ENCODE assay signal across 26 cellular contexts in genomic region chr18:25941556-25941955, GRCh38.
"Had no signal": no experiment of that assay in that cellular context is flagged by ENCODE, and none has a peak within 500 bp of the region (broad histone marks: within the 10 kb centered on the region; RNA-seq: fewer than 3 reads in every experiment).

No MANE protein-coding gene starts in this region.

- H3K9me3 ChIP-seq: body of pancreas, lower lobe of right lung, ovary, psoas muscle, right atrium auricular region, thyroid gland had no signal

- H3K4me1 ChIP-seq: body of pancreas, lower lobe of right lung, psoas muscle, right atrium auricular region, thyroid gland had no signal

- H3K4me3 ChIP-seq: body of pancreas, lower lobe of right lung, ovary, psoas muscle, right atrium auricular region, thyroid gland had no signal

- H3K4me3 Mint-ChIP-seq: activated naive CD8-positive, alpha-beta T cell treated with anti-CD3 and anti-CD28 coated beads for 36 hours; activated T-cell treated with anti-CD3 and anti-CD28 coated beads, Interleukin-2, amount 50 U/mL, for 24 hours; activated T-helper 17 cell treated with anti-CD3 and anti-CD28 coated beads, Interleukin-2, amount 50 U/mL, for 72 hours; dendritic cell treated with granulocyte-macrophage colony-stimulating factor and Interleukin-4, amounts not matched to agents 40 ng/mL and 50 ng/mL, for 4 days; mesothelial cell of epicardium; natural killer cell had no signal

- DNase-seq: activated CD4-positive, alpha-beta T cell treated with anti-CD3 and anti-CD28 coated beads for 1 hour; activated CD8-positive, alpha-beta memory T cell treated with anti-CD3 and anti-CD28 coated beads for 24 hours; activated CD8-positive, alpha-beta memory T cell treated with anti-CD3 and anti-CD28 coated beads, Interleukin-2, amount 50 U/mL, for 4 hours; activated naive CD8-positive, alpha-beta T cell treated with anti-CD3 and anti-CD28 coated beads for 36 hours; activated T-cell treated with anti-CD3 and anti-CD28 coated beads, Interleukin-2, amount 50 U/mL, for 24 hours; amygdala; body of pancreas; effector CD4-positive, alpha-beta T cell; erythroblast; foreskin melanocyte; kidney; lower lobe of right lung; natural killer cell; ovary; psoas muscle; stimulated activated CD4-positive, alpha-beta T cell treated with anti-CD3 and anti-CD28 coated beads, Interleukin-12 subunit alpha, Interleukin-12 subunit beta, amount 100 ng/mL, for 4 hours; stimulated activated CD4-positive, alpha-beta T cell treated with anti-CD3 and anti-CD28 coated beads, Interleukin-4, amount 100 ng/mL, for 4 hours; stimulated activated naive CD8-positive, alpha-beta T cell treated with anti-CD3 and anti-CD28 coated beads, Interleukin-15, Interleukin-2, amounts not matched to agents 100 U/mL and 50 U/mL, for 24 hours; T-helper 9 cell; thyroid gland had no signal

- H3K36me3 Mint-ChIP-seq: activated naive CD8-positive, alpha-beta T cell treated with anti-CD3 and anti-CD28 coated beads for 36 hours; natural killer cell had no signal

- FAIRE-seq: endometrium, kidney had no signal

- ATAC-seq: activated T-helper 17 cell treated with anti-CD3 and anti-CD28 coated beads, Interleukin-2, amount 50 U/mL, for 72 hours; body of pancreas; left lobe of liver; lower lobe of right lung; natural killer cell; psoas muscle; stimulated activated naive CD8-positive, alpha-beta T cell treated with anti-CD3 and anti-CD28 coated beads, Interleukin-15, Interleukin-2, amounts not matched to agents 100 U/mL and 50 U/mL, for 24 hours had no signal

- H3K27ac ChIP-seq: body of pancreas, lower lobe of right lung, ovary, psoas muscle, right atrium auricular region, thyroid gland had no signal

- H3K27me3 ChIP-seq: body of pancreas, ovary, right atrium auricular region, thyroid gland had no signal

- H3K27me3 Mint-ChIP-seq: dendritic cell treated with granulocyte-macrophage colony-stimulating factor and Interleukin-4, amounts not matched to agents 40 ng/mL and 50 ng/mL, for 4 days had no signal

- H3K36me3 ChIP-seq: lower lobe of right lung, ovary, right atrium auricular region, thyroid gland had no signal

- H3K9me3 Mint-ChIP-seq: activated naive CD8-positive, alpha-beta T cell treated with anti-CD3 and anti-CD28 coated beads for 36 hours; activated T-cell treated with anti-CD3 and anti-CD28 coated beads, Interleukin-2, amount 50 U/mL, for 24 hours; activated T-helper 17 cell treated with anti-CD3 and anti-CD28 coated beads, Interleukin-2, amount 50 U/mL, for 72 hours; natural killer cell had no signal

- H3K27ac Mint-ChIP-seq: activated naive CD8-positive, alpha-beta T cell treated with anti-CD3 and anti-CD28 coated beads for 36 hours; activated T-cell treated with anti-CD3 and anti-CD28 coated beads, Interleukin-2, amount 50 U/mL, for 24 hours; activated T-helper 17 cell treated with anti-CD3 and anti-CD28 coated beads, Interleukin-2, amount 50 U/mL, for 72 hours; dendritic cell treated with granulocyte-macrophage colony-stimulating factor and Interleukin-4, amounts not matched to agents 40 ng/mL and 50 ng/mL, for 4 days; mesothelial cell of epicardium; natural killer cell had no signal

- H3K4me1 Mint-ChIP-seq: activated naive CD8-positive, alpha-beta T cell treated with anti-CD3 and anti-CD28 coated beads for 36 hours; activated T-helper 17 cell treated with anti-CD3 and anti-CD28 coated beads, Interleukin-2, amount 50 U/mL, for 72 hours; mesothelial cell of epicardium; natural killer cell had no signal
